ENCODE assay signal across 1 cellular context in the genomic region with DNA sequence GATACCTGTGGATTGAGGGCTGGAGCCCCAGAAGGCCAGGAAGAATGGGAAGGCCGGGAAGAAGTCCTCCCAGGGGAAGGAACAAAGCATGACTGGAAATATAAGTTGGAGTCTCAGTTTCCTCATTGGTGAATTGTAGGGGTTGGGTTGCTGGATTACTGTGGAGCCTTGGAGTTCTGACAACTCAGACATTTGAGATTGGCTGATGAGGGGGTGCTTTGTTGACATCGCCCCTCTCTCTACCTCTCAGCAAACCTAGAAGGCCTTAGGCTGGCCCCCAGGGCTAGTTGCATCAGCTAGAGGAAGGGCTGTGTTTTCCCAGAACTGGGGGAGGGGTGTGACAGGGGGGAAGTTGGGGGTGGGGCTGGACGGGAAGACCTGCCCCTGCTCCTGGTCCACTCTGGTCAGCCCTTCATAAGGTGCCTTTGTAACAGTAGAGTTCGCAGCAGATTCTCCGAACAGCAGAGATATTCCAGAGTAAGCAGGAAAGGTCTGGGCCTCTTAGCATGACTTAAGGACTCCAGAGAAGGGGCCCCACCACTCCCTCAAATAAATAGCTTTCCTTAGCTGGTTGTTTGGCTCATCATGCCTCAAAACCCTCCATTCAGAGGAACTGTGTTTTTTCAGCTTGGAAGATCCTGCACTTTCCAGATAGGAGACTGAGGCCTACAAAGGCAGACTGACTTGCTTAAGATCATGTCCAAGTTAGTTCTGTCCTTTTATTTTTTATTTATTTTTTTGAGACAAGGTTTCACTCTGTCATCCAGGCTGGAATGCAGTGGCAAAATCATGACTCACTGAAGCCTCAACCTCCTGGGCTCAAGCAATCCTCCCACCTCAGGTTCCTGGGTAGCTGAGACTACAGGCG.
TF ChIP-seq lines count a peak whose summit lies in the region.

No MANE protein-coding gene starts in this region.

TF ChIP-seq in HepG2, 621 proteins besides CTCF, POLR2A, EP300 and RAD21 (continued from another document and continues in another):
- TF ChIP-seq, protein P1, sequence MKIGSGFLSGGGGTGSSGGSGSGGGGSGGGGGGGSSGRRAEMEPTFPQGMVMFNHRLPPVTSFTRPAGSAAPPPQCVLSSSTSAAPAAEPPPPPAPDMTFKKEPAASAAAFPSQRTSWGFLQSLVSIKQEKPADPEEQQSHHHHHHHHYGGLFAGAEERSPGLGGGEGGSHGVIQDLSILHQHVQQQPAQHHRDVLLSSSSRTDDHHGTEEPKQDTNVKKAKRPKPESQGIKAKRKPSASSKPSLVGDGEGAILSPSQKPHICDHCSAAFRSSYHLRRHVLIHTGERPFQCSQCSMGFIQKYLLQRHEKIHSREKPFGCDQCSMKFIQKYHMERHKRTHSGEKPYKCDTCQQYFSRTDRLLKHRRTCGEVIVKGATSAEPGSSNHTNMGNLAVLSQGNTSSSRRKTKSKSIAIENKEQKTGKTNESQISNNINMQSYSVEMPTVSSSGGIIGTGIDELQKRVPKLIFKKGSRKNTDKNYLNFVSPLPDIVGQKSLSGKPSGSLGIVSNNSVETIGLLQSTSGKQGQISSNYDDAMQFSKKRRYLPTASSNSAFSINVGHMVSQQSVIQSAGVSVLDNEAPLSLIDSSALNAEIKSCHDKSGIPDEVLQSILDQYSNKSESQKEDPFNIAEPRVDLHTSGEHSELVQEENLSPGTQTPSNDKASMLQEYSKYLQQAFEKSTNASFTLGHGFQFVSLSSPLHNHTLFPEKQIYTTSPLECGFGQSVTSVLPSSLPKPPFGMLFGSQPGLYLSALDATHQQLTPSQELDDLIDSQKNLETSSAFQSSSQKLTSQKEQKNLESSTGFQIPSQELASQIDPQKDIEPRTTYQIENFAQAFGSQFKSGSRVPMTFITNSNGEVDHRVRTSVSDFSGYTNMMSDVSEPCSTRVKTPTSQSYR (CRISPR knock-in tag; IDR thresholded peaks at IDR 0.05; ENCODE audit: borderline replicate concordance), result peak; percentile 97
- TF ChIP-seq GATAD2A (CRISPR knock-in tag; IDR thresholded peaks at IDR 0.05) (peak; percentile 82), CEBPG (CRISPR knock-in tag; IDR thresholded peaks at IDR 0.05) (peak; percentile 94), REXO4 (CRISPR knock-in tag; IDR thresholded peaks at IDR 0.05; ENCODE audit: borderline replicate concordance) (no peak), ARID2 (CRISPR knock-in tag; IDR thresholded peaks at IDR 0.05; ENCODE audit: borderline replicate concordance) (no peak), HOXA7 (CRISPR knock-in tag; IDR thresholded peaks at IDR 0.05) (no peak), SOX6 (IDR thresholded peaks at IDR 0.05) (no peak), SOX6 (CRISPR knock-in tag; IDR thresholded peaks at IDR 0.05) (peak; percentile 47), DNMT1 (CRISPR knock-in tag; IDR thresholded peaks at IDR 0.05) (no peak), KLF6 (CRISPR knock-in tag; IDR thresholded peaks at IDR 0.05) (peak; percentile 43; the same call in 1 of the 2 replicates), ZNF567 (CRISPR knock-in tag; IDR thresholded peaks at IDR 0.05; ENCODE audit: borderline replicate concordance) (no peak), FOXA3 (CRISPR knock-in tag; IDR thresholded peaks at IDR 0.05) (peak; percentile 71; the same call in 1 of the 2 replicates), ZNF775 (CRISPR knock-in tag; IDR thresholded peaks at IDR 0.05; ENCODE audit: borderline replicate concordance) (no peak), EHMT2 (IDR thresholded peaks at IDR 0.05; ENCODE audit: borderline replicate concordance, low read depth, low read length) (no peak), NR2F6 (IDR thresholded peaks at IDR 0.05) (no peak), NR2F6 (CRISPR knock-in tag; IDR thresholded peaks at IDR 0.05) (no peak), FOSL1 (CRISPR knock-in tag; IDR thresholded peaks at IDR 0.05; ENCODE audit: borderline replicate concordance) (no peak), ELF3 (CRISPR knock-in tag; IDR thresholded peaks at IDR 0.05) (peak; percentile 59), SP1 (IDR thresholded peaks at IDR 0.05) (no peak), SP1 (CRISPR knock-in tag; IDR thresholded peaks at IDR 0.05) (no peak), RCOR2 (CRISPR knock-in tag; IDR thresholded peaks at IDR 0.05) (no peak), CAMTA2 (CRISPR knock-in tag; IDR thresholded peaks at IDR 0.05; ENCODE audit: borderline replicate concordance) (no peak), ZNF180 (CRISPR knock-in tag; IDR thresholded peaks at IDR 0.05; ENCODE audit: borderline replicate concordance, low read depth) (no peak), MEIS2 (CRISPR knock-in tag; IDR thresholded peaks at IDR 0.05) (no peak), RBFOX2 (IDR thresholded peaks at IDR 0.05; ENCODE audit: low read depth, low read length) (0 out of 2 replicates have a peak, but pooled peaks have one; percentile 45), ZNF629 (CRISPR knock-in tag; conservative IDR thresholded peaks at IDR 0.05) (no peak), RBM39 (IDR thresholded peaks at IDR 0.05; ENCODE audit: low read depth, low read length, poor library complexity, severe bottlenecking) (no peak), KLF16 (CRISPR knock-in tag; IDR thresholded peaks at IDR 0.05) (peak in 1 of 2 experiments; percentile 21; a peak in 1 of 4 replicates), HES4 (CRISPR knock-in tag; IDR thresholded peaks at IDR 0.05; ENCODE audit: borderline replicate concordance) (no peak), ZNF501 (CRISPR knock-in tag; IDR thresholded peaks at IDR 0.05) (0 out of 2 replicates have a peak, but pooled peaks have one; percentile 37), KAT8 (CRISPR knock-in tag; IDR thresholded peaks at IDR 0.05) (peak; percentile 66; the same call in 1 of the 2 replicates), ELF1 (CRISPR knock-in tag; IDR thresholded peaks at IDR 0.05) (no peak), HNRNPK (IDR thresholded peaks at IDR 0.05; ENCODE audit: low read depth, low read length, poor library complexity, severe bottlenecking) (no peak), ZFP41 (CRISPR knock-in tag; IDR thresholded peaks at IDR 0.05; ENCODE audit: borderline replicate concordance) (no peak)
- TF ChIP-seq, protein P2, sequence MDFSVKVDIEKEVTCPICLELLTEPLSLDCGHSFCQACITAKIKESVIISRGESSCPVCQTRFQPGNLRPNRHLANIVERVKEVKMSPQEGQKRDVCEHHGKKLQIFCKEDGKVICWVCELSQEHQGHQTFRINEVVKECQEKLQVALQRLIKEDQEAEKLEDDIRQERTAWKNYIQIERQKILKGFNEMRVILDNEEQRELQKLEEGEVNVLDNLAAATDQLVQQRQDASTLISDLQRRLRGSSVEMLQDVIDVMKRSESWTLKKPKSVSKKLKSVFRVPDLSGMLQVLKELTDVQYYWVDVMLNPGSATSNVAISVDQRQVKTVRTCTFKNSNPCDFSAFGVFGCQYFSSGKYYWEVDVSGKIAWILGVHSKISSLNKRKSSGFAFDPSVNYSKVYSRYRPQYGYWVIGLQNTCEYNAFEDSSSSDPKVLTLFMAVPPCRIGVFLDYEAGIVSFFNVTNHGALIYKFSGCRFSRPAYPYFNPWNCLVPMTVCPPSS (IDR thresholded peaks at IDR 0.05), result no peak
- TF ChIP-seq, protein P3, sequence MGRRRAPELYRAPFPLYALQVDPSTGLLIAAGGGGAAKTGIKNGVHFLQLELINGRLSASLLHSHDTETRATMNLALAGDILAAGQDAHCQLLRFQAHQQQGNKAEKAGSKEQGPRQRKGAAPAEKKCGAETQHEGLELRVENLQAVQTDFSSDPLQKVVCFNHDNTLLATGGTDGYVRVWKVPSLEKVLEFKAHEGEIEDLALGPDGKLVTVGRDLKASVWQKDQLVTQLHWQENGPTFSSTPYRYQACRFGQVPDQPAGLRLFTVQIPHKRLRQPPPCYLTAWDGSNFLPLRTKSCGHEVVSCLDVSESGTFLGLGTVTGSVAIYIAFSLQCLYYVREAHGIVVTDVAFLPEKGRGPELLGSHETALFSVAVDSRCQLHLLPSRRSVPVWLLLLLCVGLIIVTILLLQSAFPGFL (CRISPR knock-in tag; IDR thresholded peaks at IDR 0.05), result no peak
- TF ChIP-seq, protein P4, sequence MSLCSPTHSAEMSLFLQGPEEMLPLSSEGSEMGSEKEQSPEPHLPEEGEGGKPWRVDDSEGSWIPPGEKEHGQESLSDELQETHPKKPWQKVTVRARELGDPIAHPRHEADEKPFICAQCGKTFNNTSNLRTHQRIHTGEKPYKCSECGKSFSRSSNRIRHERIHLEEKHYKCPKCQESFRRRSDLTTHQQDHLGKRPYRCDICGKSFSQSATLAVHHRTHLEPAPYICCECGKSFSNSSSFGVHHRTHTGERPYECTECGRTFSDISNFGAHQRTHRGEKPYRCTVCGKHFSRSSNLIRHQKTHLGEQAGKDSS (CRISPR knock-in tag; IDR thresholded peaks at IDR 0.05; ENCODE audit: borderline replicate concordance, low read depth), result no peak
- TF ChIP-seq, protein P5, sequence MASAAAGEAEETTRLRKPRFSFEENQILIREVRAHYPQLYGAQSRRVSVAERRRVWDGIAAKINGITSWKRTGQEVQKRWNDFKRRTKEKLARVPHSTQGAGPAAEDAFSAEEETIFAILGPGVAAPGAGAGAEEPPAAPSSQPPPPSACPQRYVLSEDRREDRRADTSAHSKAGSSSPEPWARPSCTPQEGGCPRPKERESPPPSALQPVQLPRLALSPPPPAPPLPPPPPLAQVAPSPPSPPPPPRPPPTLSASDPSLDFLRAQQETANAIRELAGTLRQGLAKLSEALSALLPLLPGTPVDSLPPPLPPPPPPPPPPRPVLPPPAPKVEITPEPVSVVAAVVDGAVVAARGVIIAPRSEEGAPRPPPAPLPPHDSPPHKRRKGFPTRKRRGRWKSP (CRISPR knock-in tag; IDR thresholded peaks at IDR 0.05), result no peak
- TF ChIP-seq, protein P6, sequence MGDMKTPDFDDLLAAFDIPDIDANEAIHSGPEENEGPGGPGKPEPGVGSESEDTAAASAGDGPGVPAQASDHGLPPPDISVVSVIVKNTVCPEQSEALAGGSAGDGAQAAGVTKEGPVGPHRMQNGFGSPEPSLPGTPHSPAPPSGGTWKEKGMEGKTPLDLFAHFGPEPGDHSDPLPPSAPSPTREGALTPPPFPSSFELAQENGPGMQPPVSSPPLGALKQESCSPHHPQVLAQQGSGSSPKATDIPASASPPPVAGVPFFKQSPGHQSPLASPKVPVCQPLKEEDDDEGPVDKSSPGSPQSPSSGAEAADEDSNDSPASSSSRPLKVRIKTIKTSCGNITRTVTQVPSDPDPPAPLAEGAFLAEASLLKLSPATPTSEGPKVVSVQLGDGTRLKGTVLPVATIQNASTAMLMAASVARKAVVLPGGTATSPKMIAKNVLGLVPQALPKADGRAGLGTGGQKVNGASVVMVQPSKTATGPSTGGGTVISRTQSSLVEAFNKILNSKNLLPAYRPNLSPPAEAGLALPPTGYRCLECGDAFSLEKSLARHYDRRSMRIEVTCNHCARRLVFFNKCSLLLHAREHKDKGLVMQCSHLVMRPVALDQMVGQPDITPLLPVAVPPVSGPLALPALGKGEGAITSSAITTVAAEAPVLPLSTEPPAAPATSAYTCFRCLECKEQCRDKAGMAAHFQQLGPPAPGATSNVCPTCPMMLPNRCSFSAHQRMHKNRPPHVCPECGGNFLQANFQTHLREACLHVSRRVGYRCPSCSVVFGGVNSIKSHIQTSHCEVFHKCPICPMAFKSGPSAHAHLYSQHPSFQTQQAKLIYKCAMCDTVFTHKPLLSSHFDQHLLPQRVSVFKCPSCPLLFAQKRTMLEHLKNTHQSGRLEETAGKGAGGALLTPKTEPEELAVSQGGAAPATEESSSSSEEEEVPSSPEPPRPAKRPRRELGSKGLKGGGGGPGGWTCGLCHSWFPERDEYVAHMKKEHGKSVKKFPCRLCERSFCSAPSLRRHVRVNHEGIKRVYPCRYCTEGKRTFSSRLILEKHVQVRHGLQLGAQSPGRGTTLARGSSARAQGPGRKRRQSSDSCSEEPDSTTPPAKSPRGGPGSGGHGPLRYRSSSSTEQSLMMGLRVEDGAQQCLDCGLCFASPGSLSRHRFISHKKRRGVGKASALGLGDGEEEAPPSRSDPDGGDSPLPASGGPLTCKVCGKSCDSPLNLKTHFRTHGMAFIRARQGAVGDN (CRISPR knock-in tag; IDR thresholded peaks at IDR 0.05), result no peak
- TF ChIP-seq, protein P7, sequence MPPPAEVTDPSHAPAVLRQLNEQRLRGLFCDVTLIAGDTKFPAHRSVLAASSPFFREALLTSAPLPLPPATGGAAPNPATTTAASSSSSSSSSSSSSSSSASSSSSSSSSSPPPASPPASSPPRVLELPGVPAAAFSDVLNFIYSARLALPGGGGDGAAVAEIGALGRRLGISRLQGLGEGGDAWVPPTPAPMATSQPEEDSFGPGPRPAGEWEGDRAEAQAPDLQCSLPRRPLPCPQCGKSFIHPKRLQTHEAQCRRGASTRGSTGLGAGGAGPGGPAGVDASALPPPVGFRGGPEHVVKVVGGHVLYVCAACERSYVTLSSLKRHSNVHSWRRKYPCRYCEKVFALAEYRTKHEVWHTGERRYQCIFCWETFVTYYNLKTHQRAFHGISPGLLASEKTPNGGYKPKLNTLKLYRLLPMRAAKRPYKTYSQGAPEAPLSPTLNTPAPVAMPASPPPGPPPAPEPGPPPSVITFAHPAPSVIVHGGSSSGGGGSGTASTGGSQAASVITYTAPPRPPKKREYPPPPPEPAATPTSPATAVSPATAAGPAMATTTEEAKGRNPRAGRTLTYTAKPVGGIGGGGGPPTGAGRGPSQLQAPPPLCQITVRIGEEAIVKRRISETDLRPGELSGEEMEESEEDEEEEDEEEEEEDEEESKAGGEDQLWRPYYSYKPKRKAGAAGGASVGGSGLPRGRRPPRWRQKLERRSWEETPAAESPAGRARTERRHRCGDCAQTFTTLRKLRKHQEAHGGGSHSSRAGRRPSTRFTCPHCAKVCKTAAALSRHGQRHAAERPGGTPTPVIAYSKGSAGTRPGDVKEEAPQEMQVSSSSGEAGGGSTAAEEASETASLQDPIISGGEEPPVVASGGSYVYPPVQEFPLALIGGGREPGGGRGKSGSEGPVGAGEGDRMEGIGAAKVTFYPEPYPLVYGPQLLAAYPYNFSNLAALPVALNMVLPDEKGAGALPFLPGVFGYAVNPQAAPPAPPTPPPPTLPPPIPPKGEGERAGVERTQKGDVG (CRISPR knock-in tag; IDR thresholded peaks at IDR 0.05; ENCODE audit: borderline replicate concordance), result no peak
- TF ChIP-seq, protein P8, sequence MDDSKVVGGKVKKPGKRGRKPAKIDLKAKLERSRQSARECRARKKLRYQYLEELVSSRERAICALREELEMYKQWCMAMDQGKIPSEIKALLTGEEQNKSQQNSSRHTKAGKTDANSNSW (CRISPR knock-in tag; IDR thresholded peaks at IDR 0.05; ENCODE audit: borderline replicate concordance), result no peak
- TF ChIP-seq, protein P9, sequence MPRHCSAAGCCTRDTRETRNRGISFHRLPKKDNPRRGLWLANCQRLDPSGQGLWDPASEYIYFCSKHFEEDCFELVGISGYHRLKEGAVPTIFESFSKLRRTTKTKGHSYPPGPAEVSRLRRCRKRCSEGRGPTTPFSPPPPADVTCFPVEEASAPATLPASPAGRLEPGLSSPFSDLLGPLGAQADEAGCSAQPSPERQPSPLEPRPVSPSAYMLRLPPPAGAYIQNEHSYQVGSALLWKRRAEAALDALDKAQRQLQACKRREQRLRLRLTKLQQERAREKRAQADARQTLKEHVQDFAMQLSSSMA (CRISPR knock-in tag; IDR thresholded peaks at IDR 0.05), result no peak
- TF ChIP-seq, protein P10, sequence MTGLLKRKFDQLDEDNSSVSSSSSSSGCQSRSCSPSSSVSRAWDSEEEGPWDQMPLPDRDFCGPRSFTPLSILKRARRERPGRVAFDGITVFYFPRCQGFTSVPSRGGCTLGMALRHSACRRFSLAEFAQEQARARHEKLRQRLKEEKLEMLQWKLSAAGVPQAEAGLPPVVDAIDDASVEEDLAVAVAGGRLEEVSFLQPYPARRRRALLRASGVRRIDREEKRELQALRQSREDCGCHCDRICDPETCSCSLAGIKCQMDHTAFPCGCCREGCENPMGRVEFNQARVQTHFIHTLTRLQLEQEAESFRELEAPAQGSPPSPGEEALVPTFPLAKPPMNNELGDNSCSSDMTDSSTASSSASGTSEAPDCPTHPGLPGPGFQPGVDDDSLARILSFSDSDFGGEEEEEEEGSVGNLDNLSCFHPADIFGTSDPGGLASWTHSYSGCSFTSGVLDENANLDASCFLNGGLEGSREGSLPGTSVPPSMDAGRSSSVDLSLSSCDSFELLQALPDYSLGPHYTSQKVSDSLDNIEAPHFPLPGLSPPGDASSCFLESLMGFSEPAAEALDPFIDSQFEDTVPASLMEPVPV (CRISPR knock-in tag; IDR thresholded peaks at IDR 0.05), result no peak
